ENCODE assay signal across 8 cellular contexts in genomic region chr17:35432176-35433074, GRCh38. TPM values are rescaled to one million over a fixed set of nuclear protein-coding genes. Genes with fewer than 3 reads are reported as not detected.
DNase-seq lines count a peak whose midpoint lies in the region; ATAC-seq and TF ChIP-seq lines count a peak whose summit lies in the region.

Gene SLFN12 (minus strand): TSS chr17:35432500. CDS start chr17:35423028, 9,472 bp downstream.

- intact Hi-C loops in lower lobe of right lung (cut with DNase I), result no loop called here

- no peaks in the 10 kb centered on the region for H3K27me3 ChIP-seq in lower lobe of right lung (ENCODE audit: low read depth)

- peak; percentile 83 for ATAC-seq in GM19395 (IDR thresholded peaks at IDR 0.05; ENCODE audit: unreplicated experiment)
- peak; percentile 71 for ATAC-seq in HG03469 (IDR thresholded peaks at IDR 0.05; ENCODE audit: unreplicated experiment)
- ATAC-seq in lower lobe of right lung, result peak; percentile 92 to 95
- ATAC-seq in stimulated activated naive B cell treated with anti-CD40 and anti-IgM and Interleukin-4, amounts not matched to agents 10 μg/mL and 1 μg/mL and 100 μg/mL, for 72 hours (replicated peaks), result peak; percentile 92 to 94

- H3K4me1 ChIP-seq in lower lobe of right lung, result peaks cover 24% of the 10 kb centered on the region

- H3K27me3 Mint-ChIP-seq in stimulated activated naive B cell treated with anti-CD40 and anti-IgM and Interleukin-4, amounts not matched to agents 10 μg/mL and 1 μg/mL and 100 μg/mL, for 72 hours, result no peaks in the 10 kb centered on the region

- H3K27ac ChIP-seq in lower lobe of right lung, result peak within 1 kb of the TSS; percentile 84

- no peaks in the 10 kb centered on the region for H3K9me3 Mint-ChIP-seq in stimulated activated naive B cell treated with anti-CD40 and anti-IgM and Interleukin-4, amounts not matched to agents 10 μg/mL and 1 μg/mL and 100 μg/mL, for 72 hours

- H3K4me1 Mint-ChIP-seq in stimulated activated naive B cell treated with anti-CD40 and anti-IgM and Interleukin-4, amounts not matched to agents 10 μg/mL and 1 μg/mL and 100 μg/mL, for 72 hours, result peaks cover 17 to 39% of the 10 kb centered on the region in 2 donors

- DNase-seq in AG09319 (ENCODE audit: extremely low read depth, low read depth), result peak; percentile 87
- DNase-seq in activated CD4-positive, CD25-positive, alpha-beta regulatory T cell treated with anti-CD3 and anti-CD28 coated beads, Interleukin-2, amount 50 U/mL, for 72 hours, result peak; percentile 31
- peak; percentile 89 to 96 for DNase-seq in dermis microvascular lymphatic vessel endothelial cell (ENCODE audit: low read depth in 2 of 2)
- peak; percentile 62 for DNase-seq in lower lobe of right lung
- DNase-seq in stimulated activated naive B cell treated with anti-CD40 and anti-IgM and Interleukin-4, amounts not matched to agents 10 μg/mL and 1 μg/mL and 100 μg/mL, for 72 hours, result peak; percentile 38
- no peak for DNase-seq in DMS53 treated with DMSO at 0.1 percent for 48 hours (lab: John Stamatoyannopoulos, UW; ENCODE audit: unreplicated experiment)

- H3K36me3 ChIP-seq in lower lobe of right lung, result no peaks in the 10 kb centered on the region

- H3K27ac Mint-ChIP-seq in stimulated activated naive B cell treated with anti-CD40 and anti-IgM and Interleukin-4, amounts not matched to agents 10 μg/mL and 1 μg/mL and 100 μg/mL, for 72 hours, result peak within 1 kb of the TSS; percentile 94

- peak within 1 kb of the TSS; percentile 88 to 95 for H3K4me3 Mint-ChIP-seq in stimulated activated naive B cell treated with anti-CD40 and anti-IgM and Interleukin-4, amounts not matched to agents 10 μg/mL and 1 μg/mL and 100 μg/mL, for 72 hours

- TF ChIP-seq CTCF in AG09319 (IDR thresholded peaks at IDR 0.05; ENCODE audit: low read depth, low read length), result no peak
- TF ChIP-seq CTCF in lower lobe of right lung (IDR thresholded peaks at IDR 0.05), result no peak

- no peaks in the 10 kb centered on the region for H3K9me3 ChIP-seq in lower lobe of right lung

- peak within 1 kb of the TSS; percentile 67 for H3K4me3 ChIP-seq in lower lobe of right lung

- H3K36me3 Mint-ChIP-seq in stimulated activated naive B cell treated with anti-CD40 and anti-IgM and Interleukin-4, amounts not matched to agents 10 μg/mL and 1 μg/mL and 100 μg/mL, for 72 hours, result no peaks in the 10 kb centered on the region

RNA-seq across cellular contexts. Expression of gene SLFN12, which starts in this region (rescaled TPM):
- total RNA-seq in dermis microvascular lymphatic vessel endothelial cell (36.1 and 42.9 TPM in 2 replicates), lower lobe of right lung (16.7 TPM)
